18 cellular contexts compared by ENCODE assay signal in genomic region chr16:9934723-9935508, GRCh38.
"Had no signal": no experiment of that assay in that cellular context is flagged by ENCODE, and none has a peak within 500 bp of the region (broad histone marks: within the 10 kb centered on the region; RNA-seq: fewer than 3 reads in every experiment).

No MANE protein-coding gene starts in this region.

- H3K9me3 ChIP-seq: breast epithelium, prostate gland, tibial artery had no signal

- H3K4me1 ChIP-seq: breast epithelium, prostate gland had no signal

- H3K27ac ChIP-seq: breast epithelium, prostate gland, tibial artery had no signal

- DNase-seq: activated CD4-positive, alpha-beta T cell treated with anti-CD3 and anti-CD28 coated beads for 48 hours; activated CD8-positive, alpha-beta memory T cell treated with anti-CD3 and anti-CD28 coated beads, Interleukin-2, amount 50 U/mL, for 4 hours; activated CD8-positive, alpha-beta T cell treated with anti-CD3 and anti-CD28 coated beads, Interleukin-2, amount 10 ng/mL, durations not matched to agents 7 days and 5 days; activated gamma-delta T cell treated with Interleukin-2 at 50 U/mL for 16 hours; activated naive CD8-positive, alpha-beta T cell treated with anti-CD3 and anti-CD28 coated beads, Interleukin-2, amount 10 ng/mL, durations not matched to agents 7 days and 5 days; activated T-cell treated with anti-CD3 and anti-CD28 coated beads, Interleukin-2, amount 50 U/mL, for 72 hours; dermis blood vessel endothelial cell; endodermal cell; hypothalamus; mesendoderm; stimulated activated CD4-positive, alpha-beta T cell treated with anti-CD3 and anti-CD28 coated beads, Interleukin-12 subunit alpha, Interleukin-12 subunit beta, amount 100 ng/mL, for 4 hours; stimulated activated CD4-positive, alpha-beta T cell treated with anti-CD3 and anti-CD28 coated beads, Interleukin-2, amount 100 ng/mL, for 24 hours had no signal

- H3K27me3 ChIP-seq: breast epithelium, tibial artery had no signal

- FAIRE-seq: urothelium cell line had no signal

- ATAC-seq: activated CD8-positive, alpha-beta T cell treated with anti-CD3 and anti-CD28 coated beads, Interleukin-2, amount 10 ng/mL, durations not matched to agents 7 days and 5 days; activated T-cell treated with anti-CD3 and anti-CD28 coated beads, Interleukin-2, amount 50 U/mL, for 72 hours; natural killer cell treated with Interleukin-12 subunit alpha and Interleukin-12 subunit beta and Interleukin-15 and Interleukin-18, amount 100 ng/mL, for 72 hours; stimulated activated effector memory CD8-positive, alpha-beta T cell treated with anti-CD3 and anti-CD28 coated beads, Interleukin-12 subunit alpha, Interleukin-12 subunit beta, amount 100 ng/mL, for 72 hours had no signal

- H3K4me3 ChIP-seq: breast epithelium, prostate gland, tibial artery had no signal

- H3K36me3 ChIP-seq: breast epithelium, prostate gland, tibial artery had no signal
